8 cellular contexts compared by ENCODE assay signal in the genomic region with DNA sequence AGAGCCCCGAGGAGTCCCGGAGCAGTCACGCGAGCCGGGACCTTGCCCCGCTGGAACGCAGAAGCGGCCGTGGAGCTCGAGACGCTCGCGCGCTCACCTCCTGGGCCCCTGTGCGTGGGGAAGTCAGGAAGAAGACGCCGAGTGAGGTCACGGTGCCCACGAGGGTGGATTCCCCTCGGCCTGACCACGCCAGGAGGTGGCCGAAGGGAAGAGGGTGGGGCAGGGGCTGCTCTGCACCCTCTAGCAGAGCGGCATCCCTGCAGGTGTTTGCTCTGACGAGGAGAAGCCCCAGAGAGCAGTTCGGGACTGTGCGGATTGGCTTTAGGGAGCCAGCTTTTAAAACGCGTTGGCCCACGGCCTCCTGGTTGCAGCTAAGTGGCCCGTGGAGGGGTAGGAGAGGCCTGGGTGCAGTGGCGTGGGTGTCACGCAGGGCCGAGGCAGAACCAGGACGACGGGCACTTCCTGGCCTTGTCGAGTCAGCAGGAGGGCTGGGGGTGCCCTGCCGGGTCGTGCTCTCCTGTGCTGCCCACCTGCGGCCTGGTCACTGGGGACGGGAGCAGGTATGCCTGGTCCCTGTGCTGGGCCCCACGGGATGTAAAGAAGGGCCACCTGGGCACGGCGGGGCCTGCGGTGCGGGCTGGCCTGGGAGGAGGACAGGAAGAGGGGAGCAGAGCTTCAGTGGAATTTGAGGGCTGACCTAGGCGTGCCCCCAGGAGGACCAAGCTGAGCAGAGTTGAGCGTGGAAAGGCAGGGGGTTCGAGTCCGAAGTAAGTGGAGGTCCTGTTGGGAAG. TPM values are rescaled to one million over a fixed set of nuclear protein-coding genes. Genes with fewer than 3 reads are reported as not detected.
DNase-seq lines count a peak whose midpoint lies in the region; ATAC-seq, FAIRE-seq and TF ChIP-seq lines count a peak whose summit lies in the region.

No MANE protein-coding gene starts in this region.

- no peaks in the 10 kb centered on the region for H3K27me3 ChIP-seq in SJSA1 (replicated peaks)
- H3K27me3 ChIP-seq in neural progenitor cell, result peaks cover 41% of the 10 kb centered on the region

- H3K9me3 ChIP-seq in A549 (no peaks in the 10 kb centered on the region), SJSA1 (replicated peaks) (0 out of 2 replicates have a peak, but pooled peaks cover 2% of the 10 kb centered on the region), neural progenitor cell (ENCODE audit: low read depth) (no peaks in the 10 kb centered on the region)

- H3K36me3 Mint-ChIP-seq in neural progenitor cell, result no peaks in the 10 kb centered on the region

- no peak for TF ChIP-seq POLR2A in A549 (IDR thresholded peaks at IDR 0.05; ENCODE audit: low read length)

- H3K79me2 ChIP-seq in neural progenitor cell (ENCODE audit: low read depth), result peaks cover 16% of the 10 kb centered on the region

- POLR2A ChIA-PET in A549 (lab: Yijun Ruan, JAX), result interaction anchor here (0.7 to 1.9 kb wide), 2 partner anchors 8 to 47 kb away, joined by 3 to 10 read pairs; no protein-coding TSS in a partner anchor

- H3F3A ChIP-seq in neural progenitor cell (ENCODE audit: low read depth), result no peaks in the 10 kb centered on the region

- TF ChIP-seq CTCF in A549 (IDR thresholded peaks at IDR 0.05) (no peak), epithelial cell of proximal tubule (conservative IDR thresholded peaks at IDR 0.05; ENCODE audit: low read depth, low read length) (no peak), neural progenitor cell (IDR thresholded peaks at IDR 0.05) (no peak)

- WGBS in A549 (ENCODE audit: missing lambda C conversion rate), result 3% methylated on average over 13 of the region's 49 CpGs

- no peak for FAIRE-seq in A549 (lab: Jason Lieb, UNC)

- no peaks in the 10 kb centered on the region for H3K9me3 Mint-ChIP-seq in neural progenitor cell

- peaks cover 18% of the 10 kb centered on the region for H3K4me1 Mint-ChIP-seq in neural progenitor cell

- H3K4me2 ChIP-seq in A549 (peak overlapping the region; percentile 93), neural progenitor cell (peak overlapping the region; percentile 96)

- H3K27ac Mint-ChIP-seq in neural progenitor cell, result no peak overlapping the region

- DNase-seq in A549 (ENCODE audit: low read depth in 1 of 2, low spot score in 1 of 2) (no peak), SJSA1 (ENCODE audit: low read depth in 1 of 2, low spot score in 2 of 2) (no peak), epithelial cell of proximal tubule (ENCODE audit: low read depth) (no peak), neural progenitor cell (ENCODE audit: low spot score) (peak; percentile 36), cerebellum (ENCODE audit: low spot score) (no peak), NCI-H2081 (lab: John Stamatoyannopoulos, UW) (no peak)
- DNase-seq in activated CD4-positive, CD25-positive, alpha-beta regulatory T cell (lab: John Stamatoyannopoulos, UW), result no peak

- H3K4me1 ChIP-seq in A549 (peaks cover 57% of the 10 kb centered on the region), SJSA1 (replicated peaks) (peaks cover 24% of the 10 kb centered on the region), neural progenitor cell (peaks cover 13% of the 10 kb centered on the region)

- no peak for TF ChIP-seq EP300 in A549 (IDR thresholded peaks at IDR 0.05)

- peaks cover 18% of the 10 kb centered on the region for H4K20me1 ChIP-seq in neural progenitor cell (ENCODE audit: low read depth)

- peak in 1 of 2 experiments; percentile 31; a peak in 3 of 6 replicates for ATAC-seq in A549
- peak; percentile 6 for ATAC-seq in GM19455 (IDR thresholded peaks at IDR 0.05; ENCODE audit: unreplicated experiment)

- H3K9ac ChIP-seq in neural progenitor cell, result peak overlapping the region; percentile 60

- peaks cover 18% of the 10 kb centered on the region for H3K27me3 Mint-ChIP-seq in neural progenitor cell (ENCODE audit: insufficient read depth, low read depth)

- peak overlapping the region; percentile 97 for H3K4me3 ChIP-seq in A549
- H3K4me3 ChIP-seq in SJSA1, result peak overlapping the region; percentile 97
- H3K4me3 ChIP-seq in epithelial cell of proximal tubule (ENCODE audit: low read depth, low read length), result peak overlapping the region; percentile 84
- H3K4me3 ChIP-seq in neural progenitor cell, result peak overlapping the region; percentile 100

- H3K27ac ChIP-seq in A549 (peak overlapping the region; percentile 100), SJSA1 (peak overlapping the region; percentile 62), neural progenitor cell (no peak overlapping the region)

- H2AFZ ChIP-seq in neural progenitor cell (replicated peaks), result peak overlapping the region; percentile 92

- H3K4me3 Mint-ChIP-seq in neural progenitor cell, result peak overlapping the region; percentile 84

- TF ChIP-seq RAD21 in A549 (conservative IDR thresholded peaks at IDR 0.05 in 1 of 2, IDR thresholded peaks at IDR 0.05 in 1 of 2), result no peak

- H3K36me3 ChIP-seq in SJSA1, result peaks cover 36% of the 10 kb centered on the region
- no peaks in the 10 kb centered on the region for H3K36me3 ChIP-seq in neural progenitor cell

- CTCF ChIA-PET in A549 (lab: Yijun Ruan, JAX), result interaction anchor here (1.2 kb wide), 2 partner anchors 8 to 9 kb away, joined by 3 to 5 read pairs; no protein-coding TSS in a partner anchor

TF ChIP-seq in A549, 52 proteins besides CTCF, POLR2A, EP300 and RAD21:
- TF ChIP-seq FOXS1 (CRISPR knock-in tag; IDR thresholded peaks at IDR 0.05), result no peak
- TF ChIP-seq NR3C1 (IDR thresholded peaks at IDR 0.05), result no peak
- TF ChIP-seq HOXA7 (CRISPR knock-in tag; IDR thresholded peaks at IDR 0.05), result no peak
- no peak for TF ChIP-seq MAFK (IDR thresholded peaks at IDR 0.05; ENCODE audit: partially characterized antibody)
- TF ChIP-seq, protein P1, sequence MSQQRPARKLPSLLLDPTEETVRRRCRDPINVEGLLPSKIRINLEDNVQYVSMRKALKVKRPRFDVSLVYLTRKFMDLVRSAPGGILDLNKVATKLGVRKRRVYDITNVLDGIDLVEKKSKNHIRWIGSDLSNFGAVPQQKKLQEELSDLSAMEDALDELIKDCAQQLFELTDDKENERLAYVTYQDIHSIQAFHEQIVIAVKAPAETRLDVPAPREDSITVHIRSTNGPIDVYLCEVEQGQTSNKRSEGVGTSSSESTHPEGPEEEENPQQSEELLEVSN (IDR thresholded peaks at IDR 0.05; ENCODE audit: borderline replicate concordance, low read depth), result no peak

RNA-seq across cellular contexts. Expression of gene PDXK, which starts 1.0 kb away (rescaled TPM):
- polyA plus RNA-seq in A549 (2011; rRNA removed) (252 and 292 TPM in 2 replicates), A549 (2017; fragmentation: RNase III; extraction: RNeasy Plus Mini Kit Qiagen cat#74134 plus additional on column Dnase treatment) (189 to 220 TPM (median 214 TPM) in 3 replicates)
- 331 and 370 TPM in 2 replicates for polyA plus RNA-seq in A549 (2012; cell fraction: cytosol; rRNA removed)
- 322 and 326 TPM in 2 replicates for polyA plus RNA-seq in A549 (2012; cell fraction: nucleus; rRNA removed)
- 336 and 363 TPM in 2 replicates for polyA minus RNA-seq in A549 (2011; rRNA and poly(A)+ RNA removed)
- 78.8 and 81.6 TPM in 2 replicates for total RNA-seq in SJSA1 (2014; rRNA removed; shearing (Covaris generic))
- total RNA-seq in epithelial cell of proximal tubule (121 and 130 TPM in 2 replicates), neural progenitor cell (ENCODE audit: low replicate concordance) (43.3 and 54.0 TPM in 2 replicates), cerebellum (24.2 TPM)

RNA-seq across cellular contexts. Expression of gene CSTB, which starts 56.2 kb away (rescaled TPM):
- 42.9 and 51.5 TPM in 2 replicates for polyA plus RNA-seq in A549 (2011; rRNA removed)
- 90.6 and 103 TPM in 2 replicates for polyA plus RNA-seq in A549 (2012; cell fraction: cytosol; rRNA removed)
- polyA plus RNA-seq in A549 (2012; cell fraction: nucleus; rRNA removed), result 29.1 and 41.0 TPM in 2 replicates
- 94.1 to 102 TPM (median 101 TPM) in 3 replicates for polyA plus RNA-seq in A549 (2017; fragmentation: RNase III; extraction: RNeasy Plus Mini Kit Qiagen cat#74134 plus additional on column Dnase treatment)
- 16.5 and 23.7 TPM in 2 replicates for polyA minus RNA-seq in A549 (2011; rRNA and poly(A)+ RNA removed)
- total RNA-seq in SJSA1 (2014; rRNA removed; shearing (Covaris generic)), result 11.9 and 14.9 TPM in 2 replicates
- 11.0 and 20.1 TPM in 2 replicates for total RNA-seq in epithelial cell of proximal tubule
- total RNA-seq in neural progenitor cell (ENCODE audit: low replicate concordance), result 7.1 and 8.5 TPM in 2 replicates
- 4.4 TPM for total RNA-seq in cerebellum
